In the genomic region with DNA sequence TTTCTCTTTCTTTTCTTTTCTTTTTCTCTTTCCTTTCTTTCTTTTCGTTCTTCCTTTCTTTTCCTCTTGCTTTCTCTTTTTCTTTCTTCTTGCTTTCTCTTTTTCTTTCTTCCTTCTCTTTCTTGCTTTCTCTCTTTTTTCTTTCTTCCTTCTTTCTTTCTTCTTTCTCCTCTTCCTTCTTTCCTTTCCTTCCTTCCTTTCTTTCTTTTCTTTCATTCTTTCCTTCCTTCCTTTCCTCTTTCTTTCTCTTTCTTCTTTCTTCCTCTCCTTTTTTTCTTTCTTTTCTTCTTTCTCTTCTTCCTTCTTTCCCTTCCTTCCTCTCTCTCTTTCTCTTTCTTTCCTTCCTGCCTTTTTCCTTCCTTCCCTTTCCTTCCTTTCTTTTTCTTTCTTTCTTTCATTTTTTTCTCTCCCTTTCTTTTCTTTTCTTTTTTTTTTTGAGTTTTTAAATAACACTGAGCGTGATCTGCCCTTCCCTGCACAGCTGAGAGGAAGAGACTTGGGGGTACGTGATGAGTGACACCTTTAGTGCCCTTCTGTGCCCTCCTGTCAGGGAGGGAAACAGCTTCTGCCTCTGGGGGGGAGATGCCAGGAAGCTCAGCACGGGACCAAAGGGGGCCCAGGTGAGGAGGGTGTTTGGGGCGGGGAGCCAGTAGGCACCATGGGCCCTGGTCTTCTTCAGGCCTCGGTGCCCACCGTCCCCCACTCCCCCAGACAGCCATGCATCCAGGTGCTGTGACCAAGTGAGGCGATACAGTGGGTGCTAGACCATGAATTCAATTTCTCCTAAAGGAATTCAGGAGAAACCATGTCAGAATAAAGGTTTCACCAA, we compare ENCODE assay signal across 8 cellular contexts. TPM values are rescaled to one million over a fixed set of nuclear protein-coding genes. Genes with fewer than 3 reads are reported as not detected.
DNase-seq lines count a peak whose midpoint lies in the region; ATAC-seq, FAIRE-seq and TF ChIP-seq lines count a peak whose summit lies in the region.

No MANE protein-coding gene starts in this region.

- H3K4me1 Mint-ChIP-seq in IgD-negative memory B cell (peaks cover 2 to 5% (median 3%) of the 10 kb centered on the region in 3 donors), chondrocyte (ENCODE audit: low read depth) (peaks cover 7% of the 10 kb centered on the region)
- peaks cover 11 to 15% of the 10 kb centered on the region in 2 donors for H3K4me1 Mint-ChIP-seq in natural killer cell treated with Interleukin-12 subunit alpha and Interleukin-12 subunit beta and Interleukin-15 and Interleukin-18, amount 100 ng/mL, for 72 hours (ENCODE audit: low read depth in 2 of 2)

- H3K4me3 Mint-ChIP-seq in IgD-negative memory B cell: peak overlapping the region; percentile 80 to 91 (median 86)
- H3K4me3 Mint-ChIP-seq in chondrocyte (ENCODE audit: unreplicated experiment): peak overlapping the region; percentile 69
- H3K4me3 Mint-ChIP-seq in natural killer cell treated with Interleukin-12 subunit alpha and Interleukin-12 subunit beta and Interleukin-15 and Interleukin-18, amount 100 ng/mL, for 72 hours: peak overlapping the region; percentile 90

- H3K9me3 Mint-ChIP-seq in IgD-negative memory B cell (no peaks in the 10 kb centered on the region), chondrocyte (ENCODE audit: low read depth) (no peaks in the 10 kb centered on the region)
- no peaks in the 10 kb centered on the region for H3K9me3 Mint-ChIP-seq in natural killer cell treated with Interleukin-12 subunit alpha and Interleukin-12 subunit beta and Interleukin-15 and Interleukin-18, amount 100 ng/mL, for 72 hours

- DNase-seq in AG09309 (ENCODE audit: low read depth) (no peak), chondrocyte (ENCODE audit: low spot score) (peak; percentile 32), cortex of kidney (lab: John Stamatoyannopoulos, UW) (no peak), D721Med (ENCODE audit: insufficient read length, low spot score) (no peak), NCI-H524 (lab: John Stamatoyannopoulos, UW) (no peak)
- no peak for DNase-seq in natural killer cell treated with Interleukin-12 subunit alpha and Interleukin-12 subunit beta and Interleukin-15 and Interleukin-18, amount 100 ng/mL, for 72 hours (ENCODE audit: low spot score)

- no peaks in the 10 kb centered on the region for H3K36me3 Mint-ChIP-seq in IgD-negative memory B cell
- no peaks in the 10 kb centered on the region for H3K36me3 Mint-ChIP-seq in chondrocyte (ENCODE audit: low read depth)
- H3K36me3 Mint-ChIP-seq in natural killer cell treated with Interleukin-12 subunit alpha and Interleukin-12 subunit beta and Interleukin-15 and Interleukin-18, amount 100 ng/mL, for 72 hours: no peaks in the 10 kb centered on the region

- no peak for FAIRE-seq in D721Med (lab: Jason Lieb, UNC)

- H3K27ac Mint-ChIP-seq in IgD-negative memory B cell: peak overlapping the region in 1 of 3 donors; percentile 21
- peak overlapping the region; percentile 70 for H3K27ac Mint-ChIP-seq in chondrocyte (ENCODE audit: unreplicated experiment)
- H3K27ac Mint-ChIP-seq in natural killer cell treated with Interleukin-12 subunit alpha and Interleukin-12 subunit beta and Interleukin-15 and Interleukin-18, amount 100 ng/mL, for 72 hours: peak overlapping the region; percentile 68 to 86

- H3K27me3 Mint-ChIP-seq in IgD-negative memory B cell: no peaks in the 10 kb centered on the region
- no peaks in the 10 kb centered on the region for H3K27me3 Mint-ChIP-seq in chondrocyte (ENCODE audit: low read depth)
- H3K27me3 Mint-ChIP-seq in natural killer cell treated with Interleukin-12 subunit alpha and Interleukin-12 subunit beta and Interleukin-15 and Interleukin-18, amount 100 ng/mL, for 72 hours: peaks cover 0 to 4% of the 10 kb centered on the region in 2 donors

- ATAC-seq in natural killer cell treated with Interleukin-12 subunit alpha and Interleukin-12 subunit beta and Interleukin-15 and Interleukin-18, amount 100 ng/mL, for 72 hours: no peak
- ATAC-seq in HG03469 (IDR thresholded peaks at IDR 0.05; ENCODE audit: unreplicated experiment): no peak

- TF ChIP-seq CTCF in AG09309 (IDR thresholded peaks at IDR 0.05; ENCODE audit: control insufficient read depth, insufficient read depth, low read depth, low read length, missing control alignments) (no peak), chondrocyte (IDR thresholded peaks at IDR 0.05) (no peak), D721Med (IDR thresholded peaks at IDR 0.05; ENCODE audit: insufficient read depth, missing control alignments) (no peak)

- peak overlapping the region; percentile 40 for H3K4me3 ChIP-seq in AG09309 (ENCODE audit: control insufficient read depth, low read depth, low read length)

RNA-seq across cellular contexts. Expression of a gene that starts 36.6 kb away (rescaled TPM):
- 38.8 TPM for polyA plus RNA-seq in IgD-negative memory B cell
- 9.4 to 11.8 TPM (median 10.7 TPM) in 3 replicates for total RNA-seq in chondrocyte
- 10 to 100 TPM; 22.0 to 22.7 TPM for total RNA-seq in natural killer cell treated with Interleukin-12 subunit alpha and Interleukin-12 subunit beta and Interleukin-15 and Interleukin-18, amount 100 ng/mL, for 72 hours
